Comparison of ENCODE assay signal across 11 cellular contexts in the genomic region with DNA sequence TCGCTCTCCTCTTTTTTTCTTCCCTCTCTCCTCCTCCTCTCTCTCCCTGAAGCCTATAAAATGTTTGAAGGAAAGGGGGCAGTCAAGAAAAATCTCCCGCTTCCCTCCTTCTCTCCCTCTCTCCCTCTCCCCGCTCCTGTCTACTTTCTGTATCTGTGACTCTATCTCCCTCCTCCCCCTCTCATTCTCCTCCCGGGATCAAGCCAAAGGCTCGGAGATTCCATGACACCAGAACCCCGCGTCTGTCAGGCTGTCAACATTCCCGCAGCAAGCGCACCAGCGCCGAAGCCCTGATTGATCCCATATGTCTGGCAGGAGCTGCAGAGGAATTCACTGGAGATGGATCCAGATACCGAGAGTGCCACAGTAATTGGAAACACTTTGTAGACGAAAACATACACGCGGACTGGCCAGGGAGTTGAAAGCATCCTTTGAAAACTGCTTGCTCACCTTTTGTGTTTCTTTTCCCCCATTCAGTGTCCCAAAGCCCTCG. TPM values are rescaled to one million over a fixed set of nuclear protein-coding genes. Genes with fewer than 3 reads are reported as not detected.
A peak's percentile ranks its signal among the peaks of the same experiment; 100 is the strongest.
DNase-seq lines count a peak whose midpoint lies in the region; TF ChIP-seq lines count a peak whose summit lies in the region.
"Had no signal": no experiment of that assay in that cellular context is flagged by ENCODE, and none has a peak within 500 bp of the region (broad histone marks: within the 10 kb centered on the region; RNA-seq: fewer than 3 reads in every experiment).

No MANE protein-coding gene starts in this region.

- H4K12ac ChIP-seq in trophoblast cell (ENCODE audit: low read depth, low read length), result no peak overlapping the region

- H3K27ac ChIP-seq in SK-N-MC (peak overlapping the region; percentile 51; the same call in 1 of the 2 replicates), trophoblast cell (ENCODE audit: low read depth, low read length) (peak overlapping the region; percentile 92)

- H4K91ac ChIP-seq in trophoblast cell (ENCODE audit: low read depth, low read length), result peak overlapping the region; percentile 76

- H2BK120ac ChIP-seq in trophoblast cell (ENCODE audit: insufficient read depth, low read length, poor library complexity), result peak overlapping the region; percentile 80

- no peak for TF ChIP-seq CTCF in glutamatergic neuron (IDR thresholded peaks at IDR 0.05; ENCODE audit: partially characterized antibody, unreplicated experiment)

- 0 out of 2 replicates have a peak, but pooled peaks cover 6% of the 10 kb centered on the region for H3K36me3 ChIP-seq in SK-N-MC (ENCODE audit: insufficient read depth, low read length)
- H3K36me3 ChIP-seq in trophoblast cell (ENCODE audit: control insufficient read depth in 1 of 2, insufficient read depth in 2 of 2, low read length in 2 of 2), result no peaks in the 10 kb centered on the region

- peaks cover 9% of the 10 kb centered on the region for H3K79me2 ChIP-seq in trophoblast cell (ENCODE audit: control insufficient read depth, insufficient read depth, low read length, poor library complexity)

- H3K27me3 Mint-ChIP-seq in glutamatergic neuron (ENCODE audit: unreplicated experiment), result peaks cover 16% of the 10 kb centered on the region
- H3K27me3 Mint-ChIP-seq in T-helper 2 cell treated with Interferon-gamma antibody and Interleukin-4, amounts not matched to agents 5 μg/mL and 100 μg/mL, for 36 hours (ENCODE audit: low read depth), result peaks cover 38% of the 10 kb centered on the region

- peak overlapping the region; percentile 94 for H3K14ac ChIP-seq in trophoblast cell (ENCODE audit: low read length)

- H3K4me3 Mint-ChIP-seq in glutamatergic neuron (ENCODE audit: unreplicated experiment), result peak overlapping the region; percentile 96
- H3K4me3 Mint-ChIP-seq in T-helper 2 cell treated with Interferon-gamma antibody and Interleukin-4, amounts not matched to agents 5 μg/mL and 100 μg/mL, for 36 hours, result no peak overlapping the region
- H3K4me3 Mint-ChIP-seq: activated T-helper 17 cell treated with anti-CD3 and anti-CD28 coated beads, Interleukin-2, amount 50 U/mL, for 72 hours had no signal

- H3K4me3 ChIP-seq in SK-N-MC (peak overlapping the region; percentile 91), trophoblast cell (ENCODE audit: low read depth, low read length) (peak overlapping the region; percentile 96)

- peak overlapping the region; percentile 91 for H2BK5ac ChIP-seq in trophoblast cell (ENCODE audit: low read depth, low read length, poor library complexity)

- no peak overlapping the region for H2AK5ac ChIP-seq in trophoblast cell (ENCODE audit: low read length)

- peaks cover 9% of the 10 kb centered on the region for H3K9me3 Mint-ChIP-seq in glutamatergic neuron (ENCODE audit: unreplicated experiment)
- H3K9me3 Mint-ChIP-seq in T-helper 2 cell treated with Interferon-gamma antibody and Interleukin-4, amounts not matched to agents 5 μg/mL and 100 μg/mL, for 36 hours, result no peaks in the 10 kb centered on the region
- H3K9me3 Mint-ChIP-seq: activated T-helper 17 cell treated with anti-CD3 and anti-CD28 coated beads, Interleukin-2, amount 50 U/mL, for 72 hours had no signal

- H3K4me1 Mint-ChIP-seq in glutamatergic neuron (ENCODE audit: low read depth, unreplicated experiment), result peaks cover 5% of the 10 kb centered on the region
- H3K4me1 Mint-ChIP-seq in T-helper 2 cell treated with Interferon-gamma antibody and Interleukin-4, amounts not matched to agents 5 μg/mL and 100 μg/mL, for 36 hours (ENCODE audit: low read depth), result peaks cover 2% of the 10 kb centered on the region
- H3K4me1 Mint-ChIP-seq: activated T-helper 17 cell treated with anti-CD3 and anti-CD28 coated beads, Interleukin-2, amount 50 U/mL, for 72 hours had no signal

- peaks cover 17% of the 10 kb centered on the region for H3K79me1 ChIP-seq in trophoblast cell (ENCODE audit: low read length)

- peak overlapping the region; percentile 85 for H4K8ac ChIP-seq in trophoblast cell (ENCODE audit: low read depth, low read length)

- peak; percentile 26 for DNase-seq in DMS114 treated with DMSO at 0.1 percent for 48 hours (lab: John Stamatoyannopoulos, UW; ENCODE audit: unreplicated experiment)
- DNase-seq in SK-N-MC (ENCODE audit: low read depth, low spot score), result no peak
- DNase-seq in glutamatergic neuron, result peak; percentile 48
- peak; percentile 11 to 23 for DNase-seq in trophoblast cell
- no peak for DNase-seq in A172 (ENCODE audit: low spot score)
- no peak for DNase-seq in effector CD8-positive, alpha-beta T cell (lab: John Stamatoyannopoulos, UW)
- no peak for DNase-seq in SW 1271 (lab: John Stamatoyannopoulos, UW)
- no peak for DNase-seq in T-helper 2 cell treated with Interferon-gamma antibody and Interleukin-4, amounts not matched to agents 5 μg/mL and 100 μg/mL, for 36 hours (ENCODE audit: low spot score)
- DNase-seq: NCI-H2029; stimulated activated CD4-positive, alpha-beta T cell treated with anti-CD3 and anti-CD28 coated beads, Interleukin-4, amount 100 ng/mL, for 24 hours had no signal

- peak overlapping the region; percentile 81 for H3K4me2 ChIP-seq in trophoblast cell (ENCODE audit: low read length)

- H3K27me3 ChIP-seq in trophoblast cell (ENCODE audit: insufficient read depth, low read length), result no peaks in the 10 kb centered on the region

- no peak overlapping the region for H2BK12ac ChIP-seq in trophoblast cell (ENCODE audit: low read length)

- no CpG with 5 or more reads among the region's 16 CpGs for WGBS in trophoblast cell (ENCODE audit: extremely low coverage, insufficient coverage, insufficient read length)

- peak overlapping the region; percentile 80 for H2AFZ ChIP-seq in trophoblast cell (ENCODE audit: insufficient read depth, low read length, poor library complexity)

- H3K4me1 ChIP-seq in trophoblast cell (ENCODE audit: control insufficient read depth in 1 of 2, insufficient read depth in 2 of 2, low read length in 2 of 2), result peaks cover 5 to 10% of the 10 kb centered on the region in 2 experiments

- peak overlapping the region; percentile 95 for H3K18ac ChIP-seq in trophoblast cell (ENCODE audit: low read length)

- no peak overlapping the region for H3K4ac ChIP-seq in trophoblast cell (ENCODE audit: low read depth, low read length)

- no peak overlapping the region for H3K27ac Mint-ChIP-seq in glutamatergic neuron (ENCODE audit: unreplicated experiment)
- no peak overlapping the region for H3K27ac Mint-ChIP-seq in T-helper 2 cell treated with Interferon-gamma antibody and Interleukin-4, amounts not matched to agents 5 μg/mL and 100 μg/mL, for 36 hours
- H3K27ac Mint-ChIP-seq: activated T-helper 17 cell treated with anti-CD3 and anti-CD28 coated beads, Interleukin-2, amount 50 U/mL, for 72 hours had no signal

- no peak overlapping the region for H3K23ac ChIP-seq in trophoblast cell (ENCODE audit: low read length)

- H3K36me3 Mint-ChIP-seq in glutamatergic neuron (ENCODE audit: unreplicated experiment), result no peaks in the 10 kb centered on the region
- H3K36me3 Mint-ChIP-seq in T-helper 2 cell treated with Interferon-gamma antibody and Interleukin-4, amounts not matched to agents 5 μg/mL and 100 μg/mL, for 36 hours (ENCODE audit: low read depth), result no peaks in the 10 kb centered on the region

- H3K9me3 ChIP-seq in SK-N-MC (ENCODE audit: low read depth, low read length) (peaks cover 6% of the 10 kb centered on the region; the same call in 1 of the 2 replicates), trophoblast cell (ENCODE audit: insufficient read depth, low read depth, low read length) (no peaks in the 10 kb centered on the region)

- H3K9ac ChIP-seq in SK-N-MC (ENCODE audit: insufficient read length) (peak overlapping the region; percentile 77), trophoblast cell (ENCODE audit: low read length) (no peak overlapping the region)

RNA-seq across cellular contexts. Expression of a gene that starts 0.3 kb away (rescaled TPM):
- 0.10 TPM for total RNA-seq in glutamatergic neuron (ENCODE audit: unreplicated experiment)
- polyA plus RNA-seq in trophoblast cell (2013), result 6.2 and 6.4 TPM in 2 replicates
- 0.07 TPM in 1 of 2 replicates, not detected in the other for total RNA-seq in A172 (2014; rRNA removed; shearing (Covaris generic))

Comparison
In these comparisons a context has a peak if more than half of its experiments do, and no peak if none do; other contexts are left out.
1. DNase-seq: peak in DMS114 treated with DMSO at 0.1 percent for 48 hours (single experiment), glutamatergic neuron (single experiment) and trophoblast cell (2 of 2); none in SK-N-MC (single experiment), A172 (single experiment), effector CD8-positive, alpha-beta T cell (single experiment), SW 1271 (0 of 2) and T-helper 2 cell treated with Interferon-gamma antibody and Interleukin-4, amounts not matched to agents 5 μg/mL and 100 μg/mL, for 36 hours (single experiment).